In the genomic region with DNA sequence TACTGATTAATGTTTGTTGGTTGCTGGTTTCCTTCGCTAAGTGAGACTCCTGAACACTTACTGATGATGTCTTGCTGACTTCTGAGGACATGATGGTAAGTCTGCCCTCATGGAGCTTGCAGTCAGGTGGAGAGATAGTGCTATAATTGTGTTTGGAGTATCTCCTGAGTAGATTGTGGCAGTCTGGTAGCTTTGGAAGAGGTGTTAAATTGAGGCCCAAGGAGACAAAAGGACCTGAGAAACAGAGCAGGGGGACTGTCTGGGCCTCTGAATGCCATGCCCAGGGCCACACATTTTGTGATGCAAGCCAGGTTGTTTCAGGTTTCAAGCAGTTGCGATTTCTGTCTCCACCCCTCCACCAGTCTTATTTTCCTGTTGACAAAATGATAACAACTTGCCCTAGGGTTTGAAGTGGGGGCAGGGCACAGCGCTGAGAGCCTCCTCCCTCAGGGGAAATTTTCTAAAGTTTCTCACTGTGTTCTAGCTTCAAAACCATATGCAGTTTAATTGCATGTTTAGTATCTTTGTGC, we compare ENCODE assay signal across 1 cellular context.
TF ChIP-seq lines count a peak whose summit lies in the region.

No MANE protein-coding gene starts in this region.

TF ChIP-seq in K562, 482 proteins besides CTCF, POLR2A, EP300 and RAD21 (continued from another document and continues in another):
- TF ChIP-seq, protein P1, sequence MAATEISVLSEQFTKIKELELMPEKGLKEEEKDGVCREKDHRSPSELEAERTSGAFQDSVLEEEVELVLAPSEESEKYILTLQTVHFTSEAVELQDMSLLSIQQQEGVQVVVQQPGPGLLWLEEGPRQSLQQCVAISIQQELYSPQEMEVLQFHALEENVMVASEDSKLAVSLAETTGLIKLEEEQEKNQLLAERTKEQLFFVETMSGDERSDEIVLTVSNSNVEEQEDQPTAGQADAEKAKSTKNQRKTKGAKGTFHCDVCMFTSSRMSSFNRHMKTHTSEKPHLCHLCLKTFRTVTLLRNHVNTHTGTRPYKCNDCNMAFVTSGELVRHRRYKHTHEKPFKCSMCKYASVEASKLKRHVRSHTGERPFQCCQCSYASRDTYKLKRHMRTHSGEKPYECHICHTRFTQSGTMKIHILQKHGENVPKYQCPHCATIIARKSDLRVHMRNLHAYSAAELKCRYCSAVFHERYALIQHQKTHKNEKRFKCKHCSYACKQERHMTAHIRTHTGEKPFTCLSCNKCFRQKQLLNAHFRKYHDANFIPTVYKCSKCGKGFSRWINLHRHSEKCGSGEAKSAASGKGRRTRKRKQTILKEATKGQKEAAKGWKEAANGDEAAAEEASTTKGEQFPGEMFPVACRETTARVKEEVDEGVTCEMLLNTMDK (IDR thresholded peaks at IDR 0.05; ENCODE audit: borderline replicate concordance, insufficient read depth, low read depth, low read length, poor library complexity, severe bottlenecking) = no peak
- TF ChIP-seq HMG20A (CRISPR knock-in tag; conservative IDR thresholded peaks at IDR 0.05) (no peak), ZBTB1 (CRISPR knock-in tag; IDR thresholded peaks at IDR 0.05; ENCODE audit: borderline replicate concordance, low read depth) (no peak), RBM39 (optimal IDR thresholded peaks at IDR 0.05; ENCODE audit: low read depth, low read length) (no peak), SMAD1 (IDR thresholded peaks at IDR 0.05; ENCODE audit: low read depth, low read length, partially characterized antibody) (no peak), CEBPG (CRISPR knock-in tag; IDR thresholded peaks at IDR 0.05) (peak; percentile 86), CEBPG (tag; conservative IDR thresholded peaks at IDR 0.05 in 1 of 2, IDR thresholded peaks at IDR 0.05 in 1 of 2) (peak; percentile 61 to 87; a peak in 3 of 4 replicates), HNRNPL (IDR thresholded peaks at IDR 0.05; ENCODE audit: low read depth, low read length) (no peak), ZNF23 (CRISPR knock-in tag; IDR thresholded peaks at IDR 0.05) (no peak), LCOR (CRISPR knock-in tag; IDR thresholded peaks at IDR 0.05) (no peak), PHTF2 (CRISPR knock-in tag; IDR thresholded peaks at IDR 0.05) (no peak), ZNF408 (CRISPR knock-in tag; IDR thresholded peaks at IDR 0.05; ENCODE audit: low read depth) (no peak), POLR2G (IDR thresholded peaks at IDR 0.05; ENCODE audit: low read depth, low read length) (no peak), CHD4 (IDR thresholded peaks at IDR 0.05; ENCODE audit: insufficient read depth, insufficient replicate concordance, low read depth, low read length, poor library complexity, severe bottlenecking) (peak; percentile 34), YY1 (IDR thresholded peaks at IDR 0.05; ENCODE audit: borderline replicate concordance in 1 of 3, control insufficient read depth in 1 of 3, extremely low read depth in 1 of 3, insufficient read depth in 3 of 3, insufficient read length in 1 of 3, insufficient replicate concordance in 2 of 3, low read depth in 1 of 3, low read length in 2 of 3) (no peak), STAT5B (CRISPR knock-in tag; IDR thresholded peaks at IDR 0.05) (no peak), CBX1 (IDR thresholded peaks at IDR 0.05; ENCODE audit: low read depth) (peak; percentile 68; the same call in 1 of the 2 replicates), ZNF212 (CRISPR knock-in tag; IDR thresholded peaks at IDR 0.05) (no peak), ZNF232 (CRISPR knock-in tag; IDR thresholded peaks at IDR 0.05) (no peak), MTA2 (IDR thresholded peaks at IDR 0.05; ENCODE audit: low read depth) (no peak), RNF2 (IDR thresholded peaks at IDR 0.05) (no peak), SIRT6 (IDR thresholded peaks at IDR 0.05; ENCODE audit: low read depth, low read length) (no peak), ZSCAN29 (IDR thresholded peaks at IDR 0.05) (no peak), TAF7 (tag; IDR thresholded peaks at IDR 0.05) (no peak), CBX2 (IDR thresholded peaks at IDR 0.05; ENCODE audit: insufficient read depth, low read length, poor library complexity, severe bottlenecking) (no peak), ZKSCAN8 (CRISPR knock-in tag; IDR thresholded peaks at IDR 0.05) (no peak; the same call in 1 of the 2 replicates), NUFIP1 (IDR thresholded peaks at IDR 0.05; ENCODE audit: partially characterized antibody) (no peak), HSF4 (CRISPR knock-in tag; IDR thresholded peaks at IDR 0.05; ENCODE audit: borderline replicate concordance) (no peak), POLR2AphosphoS5 (IDR thresholded peaks at IDR 0.05; ENCODE audit: control insufficient read depth, insufficient read depth, low read depth, low read length) (no peak), ILK (tag; IDR thresholded peaks at IDR 0.05; ENCODE audit: borderline replicate concordance, low read depth) (no peak), TRIM24 (IDR thresholded peaks at IDR 0.05) (peak; percentile 96 to 99), CHD2 (IDR thresholded peaks at IDR 0.05; ENCODE audit: low read depth, low read length) (0 out of 2 replicates have a peak, but pooled peaks have one; percentile 25), ZNF316 (IDR thresholded peaks at IDR 0.05) (peak; percentile 98), JUN (IDR thresholded peaks at IDR 0.05; ENCODE audit: borderline replicate concordance, low read depth, low read length) (no peak), JUN (CRISPR knock-in tag; IDR thresholded peaks at IDR 0.05; ENCODE audit: borderline replicate concordance) (0 out of 2 replicates have a peak, but pooled peaks have one; percentile 41), SETDB1 (IDR thresholded peaks at IDR 0.05; ENCODE audit: low read length) (no peak), NR2C1 (IDR thresholded peaks at IDR 0.05) (no peak), NR2C1 (tag; IDR thresholded peaks at IDR 0.05) (0 out of 2 replicates have a peak, but pooled peaks have one; percentile 37), SMARCA4 (IDR thresholded peaks at IDR 0.05) (0 out of 2 replicates have a peak, but pooled peaks have one; percentile 37), NFYB (IDR thresholded peaks at IDR 0.05; ENCODE audit: extremely low read depth, insufficient read length) (no peak)
- TF ChIP-seq, protein P2, sequence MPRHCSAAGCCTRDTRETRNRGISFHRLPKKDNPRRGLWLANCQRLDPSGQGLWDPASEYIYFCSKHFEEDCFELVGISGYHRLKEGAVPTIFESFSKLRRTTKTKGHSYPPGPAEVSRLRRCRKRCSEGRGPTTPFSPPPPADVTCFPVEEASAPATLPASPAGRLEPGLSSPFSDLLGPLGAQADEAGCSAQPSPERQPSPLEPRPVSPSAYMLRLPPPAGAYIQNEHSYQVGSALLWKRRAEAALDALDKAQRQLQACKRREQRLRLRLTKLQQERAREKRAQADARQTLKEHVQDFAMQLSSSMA (CRISPR knock-in tag; IDR thresholded peaks at IDR 0.05) = no peak
- TF ChIP-seq, protein P3, sequence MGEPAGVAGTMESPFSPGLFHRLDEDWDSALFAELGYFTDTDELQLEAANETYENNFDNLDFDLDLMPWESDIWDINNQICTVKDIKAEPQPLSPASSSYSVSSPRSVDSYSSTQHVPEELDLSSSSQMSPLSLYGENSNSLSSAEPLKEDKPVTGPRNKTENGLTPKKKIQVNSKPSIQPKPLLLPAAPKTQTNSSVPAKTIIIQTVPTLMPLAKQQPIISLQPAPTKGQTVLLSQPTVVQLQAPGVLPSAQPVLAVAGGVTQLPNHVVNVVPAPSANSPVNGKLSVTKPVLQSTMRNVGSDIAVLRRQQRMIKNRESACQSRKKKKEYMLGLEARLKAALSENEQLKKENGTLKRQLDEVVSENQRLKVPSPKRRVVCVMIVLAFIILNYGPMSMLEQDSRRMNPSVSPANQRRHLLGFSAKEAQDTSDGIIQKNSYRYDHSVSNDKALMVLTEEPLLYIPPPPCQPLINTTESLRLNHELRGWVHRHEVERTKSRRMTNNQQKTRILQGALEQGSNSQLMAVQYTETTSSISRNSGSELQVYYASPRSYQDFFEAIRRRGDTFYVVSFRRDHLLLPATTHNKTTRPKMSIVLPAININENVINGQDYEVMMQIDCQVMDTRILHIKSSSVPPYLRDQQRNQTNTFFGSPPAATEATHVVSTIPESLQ (CRISPR knock-in tag; IDR thresholded peaks at IDR 0.05) = no peak
- TF ChIP-seq, protein P4, sequence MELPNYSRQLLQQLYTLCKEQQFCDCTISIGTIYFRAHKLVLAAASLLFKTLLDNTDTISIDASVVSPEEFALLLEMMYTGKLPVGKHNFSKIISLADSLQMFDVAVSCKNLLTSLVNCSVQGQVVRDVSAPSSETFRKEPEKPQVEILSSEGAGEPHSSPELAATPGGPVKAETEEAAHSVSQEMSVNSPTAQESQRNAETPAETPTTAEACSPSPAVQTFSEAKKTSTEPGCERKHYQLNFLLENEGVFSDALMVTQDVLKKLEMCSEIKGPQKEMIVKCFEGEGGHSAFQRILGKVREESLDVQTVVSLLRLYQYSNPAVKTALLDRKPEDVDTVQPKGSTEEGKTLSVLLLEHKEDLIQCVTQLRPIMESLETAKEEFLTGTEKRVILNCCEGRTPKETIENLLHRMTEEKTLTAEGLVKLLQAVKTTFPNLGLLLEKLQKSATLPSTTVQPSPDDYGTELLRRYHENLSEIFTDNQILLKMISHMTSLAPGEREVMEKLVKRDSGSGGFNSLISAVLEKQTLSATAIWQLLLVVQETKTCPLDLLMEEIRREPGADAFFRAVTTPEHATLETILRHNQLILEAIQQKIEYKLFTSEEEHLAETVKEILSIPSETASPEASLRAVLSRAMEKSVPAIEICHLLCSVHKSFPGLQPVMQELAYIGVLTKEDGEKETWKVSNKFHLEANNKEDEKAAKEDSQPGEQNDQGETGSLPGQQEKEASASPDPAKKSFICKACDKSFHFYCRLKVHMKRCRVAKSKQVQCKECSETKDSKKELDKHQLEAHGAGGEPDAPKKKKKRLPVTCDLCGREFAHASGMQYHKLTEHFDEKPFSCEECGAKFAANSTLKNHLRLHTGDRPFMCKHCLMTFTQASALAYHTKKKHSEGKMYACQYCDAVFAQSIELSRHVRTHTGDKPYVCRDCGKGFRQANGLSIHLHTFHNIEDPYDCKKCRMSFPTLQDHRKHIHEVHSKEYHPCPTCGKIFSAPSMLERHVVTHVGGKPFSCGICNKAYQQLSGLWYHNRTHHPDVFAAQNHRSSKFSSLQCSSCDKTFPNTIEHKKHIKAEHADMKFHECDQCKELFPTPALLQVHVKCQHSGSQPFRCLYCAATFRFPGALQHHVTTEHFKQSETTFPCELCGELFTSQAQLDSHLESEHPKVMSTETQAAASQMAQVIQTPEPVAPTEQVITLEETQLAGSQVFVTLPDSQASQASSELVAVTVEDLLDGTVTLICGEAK (IDR thresholded peaks at IDR 0.05) = no peak
- TF ChIP-seq, protein P4 (CRISPR knock-in tag; IDR thresholded peaks at IDR 0.05) = no peak
- TF ChIP-seq, protein P5, sequence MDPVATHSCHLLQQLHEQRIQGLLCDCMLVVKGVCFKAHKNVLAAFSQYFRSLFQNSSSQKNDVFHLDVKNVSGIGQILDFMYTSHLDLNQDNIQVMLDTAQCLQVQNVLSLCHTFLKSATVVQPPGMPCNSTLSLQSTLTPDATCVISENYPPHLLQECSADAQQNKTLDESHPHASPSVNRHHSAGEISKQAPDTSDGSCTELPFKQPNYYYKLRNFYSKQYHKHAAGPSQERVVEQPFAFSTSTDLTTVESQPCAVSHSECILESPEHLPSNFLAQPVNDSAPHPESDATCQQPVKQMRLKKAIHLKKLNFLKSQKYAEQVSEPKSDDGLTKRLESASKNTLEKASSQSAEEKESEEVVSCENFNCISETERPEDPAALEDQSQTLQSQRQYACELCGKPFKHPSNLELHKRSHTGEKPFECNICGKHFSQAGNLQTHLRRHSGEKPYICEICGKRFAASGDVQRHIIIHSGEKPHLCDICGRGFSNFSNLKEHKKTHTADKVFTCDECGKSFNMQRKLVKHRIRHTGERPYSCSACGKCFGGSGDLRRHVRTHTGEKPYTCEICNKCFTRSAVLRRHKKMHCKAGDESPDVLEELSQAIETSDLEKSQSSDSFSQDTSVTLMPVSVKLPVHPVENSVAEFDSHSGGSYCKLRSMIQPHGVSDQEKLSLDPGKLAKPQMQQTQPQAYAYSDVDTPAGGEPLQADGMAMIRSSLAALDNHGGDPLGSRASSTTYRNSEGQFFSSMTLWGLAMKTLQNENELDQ (CRISPR knock-in tag; IDR thresholded peaks at IDR 0.05; ENCODE audit: borderline replicate concordance) = no peak
- TF ChIP-seq, protein P6, sequence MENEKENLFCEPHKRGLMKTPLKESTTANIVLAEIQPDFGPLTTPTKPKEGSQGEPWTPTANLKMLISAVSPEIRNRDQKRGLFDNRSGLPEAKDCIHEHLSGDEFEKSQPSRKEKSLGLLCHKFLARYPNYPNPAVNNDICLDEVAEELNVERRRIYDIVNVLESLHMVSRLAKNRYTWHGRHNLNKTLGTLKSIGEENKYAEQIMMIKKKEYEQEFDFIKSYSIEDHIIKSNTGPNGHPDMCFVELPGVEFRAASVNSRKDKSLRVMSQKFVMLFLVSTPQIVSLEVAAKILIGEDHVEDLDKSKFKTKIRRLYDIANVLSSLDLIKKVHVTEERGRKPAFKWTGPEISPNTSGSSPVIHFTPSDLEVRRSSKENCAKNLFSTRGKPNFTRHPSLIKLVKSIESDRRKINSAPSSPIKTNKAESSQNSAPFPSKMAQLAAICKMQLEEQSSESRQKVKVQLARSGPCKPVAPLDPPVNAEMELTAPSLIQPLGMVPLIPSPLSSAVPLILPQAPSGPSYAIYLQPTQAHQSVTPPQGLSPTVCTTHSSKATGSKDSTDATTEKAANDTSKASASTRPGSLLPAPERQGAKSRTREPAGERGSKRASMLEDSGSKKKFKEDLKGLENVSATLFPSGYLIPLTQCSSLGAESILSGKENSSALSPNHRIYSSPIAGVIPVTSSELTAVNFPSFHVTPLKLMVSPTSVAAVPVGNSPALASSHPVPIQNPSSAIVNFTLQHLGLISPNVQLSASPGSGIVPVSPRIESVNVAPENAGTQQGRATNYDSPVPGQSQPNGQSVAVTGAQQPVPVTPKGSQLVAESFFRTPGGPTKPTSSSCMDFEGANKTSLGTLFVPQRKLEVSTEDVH (IDR thresholded peaks at IDR 0.05; ENCODE audit: low read depth, partially characterized antibody) = no peak
